In the genomic region with DNA sequence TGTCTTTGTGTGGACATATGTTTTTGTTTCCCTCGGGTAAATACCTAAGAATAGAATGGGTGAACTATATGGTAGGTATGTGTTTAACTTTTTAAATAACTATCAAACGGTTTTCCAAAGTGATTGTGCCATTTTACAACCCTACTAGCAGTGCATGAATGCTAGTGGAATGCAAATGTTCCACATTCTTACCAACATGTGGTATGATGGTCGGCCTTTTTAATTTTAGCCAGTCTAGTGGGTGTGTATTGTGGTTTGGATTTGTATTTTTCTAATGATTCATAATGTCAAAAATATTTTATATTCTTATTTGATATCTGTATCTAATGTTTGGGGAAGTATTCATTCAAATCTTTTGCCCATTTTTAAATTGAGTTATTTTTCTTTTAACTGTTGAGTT, we compare ENCODE assay signal across 13 cellular contexts.
A peak's percentile ranks its signal among the peaks of the same experiment; 100 is the strongest.
DNase-seq lines count a peak whose midpoint lies in the region; ATAC-seq, FAIRE-seq and TF ChIP-seq lines count a peak whose summit lies in the region.
"Had no signal": no experiment of that assay in that cellular context is flagged by ENCODE, and none has a peak within 500 bp of the region (broad histone marks: within the 10 kb centered on the region; RNA-seq: fewer than 3 reads in every experiment).

No MANE protein-coding gene starts in this region.

- DNase-seq in AG09309 (ENCODE audit: low read depth) (peak; percentile 80), HTR-8/SVneo (ENCODE audit: insufficient read length, low spot score) (peak; percentile 49), astrocyte of the hippocampus (ENCODE audit: low read depth, low spot score) (peak; percentile 57), hepatic stellate cell (ENCODE audit: low spot score) (peak; percentile 81), DMS79 treated with DMSO at 0.1 percent for 48 hours (lab: John Stamatoyannopoulos, UW) (no peak), SK-N-DZ (ENCODE audit: low spot score) (no peak), suprapubic skin (ENCODE audit: low spot score in 2 of 2) (no peak)
- DNase-seq: AML-193, DMS 273 treated with DMSO at 0.1 percent for 48 hours had no signal

- 50% methylated on average over 3 of the region's 3 CpGs for WGBS in suprapubic skin

- no peak for FAIRE-seq in HTR-8/SVneo (lab: Jason Lieb, UNC)
- FAIRE-seq: endothelial cell of umbilical vein, GM12891 had no signal

- no peak for TF ChIP-seq EP300 in suprapubic skin (IDR thresholded peaks at IDR 0.05)

- H3K27me3 ChIP-seq in suprapubic skin: no peaks in the 10 kb centered on the region
- H3K27me3 ChIP-seq: neutrophil had no signal

- H3K36me3 ChIP-seq in suprapubic skin: no peaks in the 10 kb centered on the region
- H3K36me3 ChIP-seq: neutrophil had no signal

- TF ChIP-seq CTCF in AG09309 (IDR thresholded peaks at IDR 0.05; ENCODE audit: control insufficient read depth, insufficient read depth, low read depth, low read length, missing control alignments) (no peak), suprapubic skin (IDR thresholded peaks at IDR 0.05) (no peak)

- no peak overlapping the region for H3K27ac ChIP-seq in suprapubic skin
- H3K27ac ChIP-seq: neutrophil had no signal

- ATAC-seq in GM21825 (IDR thresholded peaks at IDR 0.05; ENCODE audit: unreplicated experiment): no peak

- no peaks in the 10 kb centered on the region for H3K9me3 ChIP-seq in suprapubic skin
- H3K9me3 ChIP-seq: neutrophil had no signal

- no peak overlapping the region for H3K4me3 ChIP-seq in AG09309 (ENCODE audit: control insufficient read depth, low read depth, low read length)
- H3K4me3 ChIP-seq in suprapubic skin: no peak overlapping the region

- H3K4me1 ChIP-seq in suprapubic skin: no peaks in the 10 kb centered on the region

- TF ChIP-seq POLR2A in suprapubic skin (IDR thresholded peaks at IDR 0.05): no peak

Comparison
In these comparisons a context has a peak if more than half of its experiments do, and no peak if none do; other contexts are left out.
1. DNase-seq: peak in AG09309 (single experiment), HTR-8/SVneo (single experiment), astrocyte of the hippocampus (single experiment) and hepatic stellate cell (single experiment); none in DMS79 treated with DMSO at 0.1 percent for 48 hours (single experiment), SK-N-DZ (single experiment) and suprapubic skin (0 of 2).